Comparison of ENCODE assay signal across 16 cellular contexts in genomic region chr9:133342570-133342969, GRCh38. TPM values are rescaled to one million over a fixed set of nuclear protein-coding genes. Genes with fewer than 3 reads are reported as not detected.
A peak's percentile ranks its signal among the peaks of the same experiment; 100 is the strongest.
DNase-seq lines count a peak whose midpoint lies in the region; TF ChIP-seq lines count a peak whose summit lies in the region.
"Had no signal": no experiment of that assay in that cellular context is flagged by ENCODE, and none has a peak within 500 bp of the region (broad histone marks: within the 10 kb centered on the region; RNA-seq: fewer than 3 reads in every experiment).

No MANE protein-coding gene starts in this region.

- intact Hi-C loops in CD14-positive monocyte (cut with micrococcal nuclease) = loop anchor here in 1 of 2 donors (5.0 kb wide), 1 partner anchor 310 kb away; the partner anchor contains the start of gene GTF3C5

- H3K27ac ChIP-seq in VCaP = no peak overlapping the region
- no peak overlapping the region for H3K27ac ChIP-seq in mesendoderm (ENCODE audit: low read depth, low read length)
- no peak overlapping the region for H3K27ac ChIP-seq in neuronal stem cell (replicated peaks; ENCODE audit: low read length)
- H3K27ac ChIP-seq: colonic mucosa, thoracic aorta had no signal

- H2BK15ac ChIP-seq in mesendoderm (replicated peaks; ENCODE audit: low read depth) (no peak overlapping the region), neuronal stem cell (ENCODE audit: low read length) (no peak overlapping the region)

- no peaks in the 10 kb centered on the region for H3K27me3 ChIP-seq in mesendoderm (ENCODE audit: insufficient read depth, low read length, poor library complexity)
- no peaks in the 10 kb centered on the region for H3K27me3 ChIP-seq in neuronal stem cell (ENCODE audit: control insufficient read depth in 3 of 3, insufficient read depth in 3 of 3, low read depth in 1 of 3, low read length in 3 of 3)
- H3K27me3 ChIP-seq: colonic mucosa had no signal

- no peak overlapping the region for H2BK5ac ChIP-seq in mesendoderm (ENCODE audit: low read length)
- no peak overlapping the region for H2BK5ac ChIP-seq in neuronal stem cell (ENCODE audit: low read length)

- H2BK12ac ChIP-seq in neuronal stem cell (ENCODE audit: low read length) = no peak overlapping the region

- H3K9ac ChIP-seq in mesendoderm (ENCODE audit: low read length) (no peak overlapping the region), neuronal stem cell (ENCODE audit: low read depth, low read length, poor library complexity) (no peak overlapping the region)

- H4K5ac ChIP-seq in mesendoderm (ENCODE audit: low read length) = no peak overlapping the region

- H3K4me1 ChIP-seq in mesendoderm (ENCODE audit: control insufficient read depth, low read depth, low read length) = no peaks in the 10 kb centered on the region
- peaks cover 4 to 6% of the 10 kb centered on the region in 2 donors for H3K4me1 ChIP-seq in neuronal stem cell (ENCODE audit: control insufficient read depth in 2 of 2, insufficient read depth in 1 of 2, low read depth in 1 of 2, low read length in 2 of 2)

- H3K4me3 ChIP-seq in mesendoderm (ENCODE audit: low read length) = no peak overlapping the region
- H3K4me3 ChIP-seq in neuronal stem cell (ENCODE audit: low read length in 2 of 2) = no peak overlapping the region
- H3K4me3 ChIP-seq: colonic mucosa, skin epidermis, thoracic aorta had no signal

- H3K18ac ChIP-seq in mesendoderm (ENCODE audit: low read length) (no peak overlapping the region), neuronal stem cell (ENCODE audit: low read length) (no peak overlapping the region)

- no peaks in the 10 kb centered on the region for H3K27me3 Mint-ChIP-seq in CD14-positive monocyte (ENCODE audit: low read depth in 3 of 3)
- H3K27me3 Mint-ChIP-seq: activated CD8-positive, alpha-beta memory T cell treated with anti-CD3 and anti-CD28 coated beads, Interleukin-2, amount 10 ng/mL, durations not matched to agents 7 days and 5 days; activated naive CD8-positive, alpha-beta T cell treated with anti-CD3 and anti-CD28 coated beads, Interleukin-2, amount 10 ng/mL, durations not matched to agents 7 days and 5 days; naive thymus-derived CD8-positive, alpha-beta T cell had no signal

- H3K79me1 ChIP-seq in mesendoderm (ENCODE audit: low read length) (peaks cover 17% of the 10 kb centered on the region), neuronal stem cell (ENCODE audit: low read depth, low read length) (peaks cover 20% of the 10 kb centered on the region)

- no peaks in the 10 kb centered on the region for H3K9me3 ChIP-seq in neuronal stem cell (replicated peaks in 1 of 2; ENCODE audit: control insufficient read depth in 2 of 2, insufficient read depth in 1 of 2, low read depth in 1 of 2, low read length in 2 of 2)
- H3K9me3 ChIP-seq: colonic mucosa, thoracic aorta had no signal

- peaks cover 21% of the 10 kb centered on the region for H3K79me2 ChIP-seq in mesendoderm (ENCODE audit: control insufficient read depth, insufficient read depth, low read length)

- DNase-seq in CD14-positive monocyte (ENCODE audit: low spot score) (no peak), GM13976 (ENCODE audit: low spot score) (no peak), mesendoderm (peak; percentile 41), neuronal stem cell (ENCODE audit: low spot score) (no peak)
- DNase-seq in activated CD4-positive, CD25-positive, alpha-beta regulatory T cell (lab: John Stamatoyannopoulos, UW) = no peak
- DNase-seq in activated CD4-positive, alpha-beta T cell treated with anti-CD3 and anti-CD28 coated beads, Interleukin-2, amount 50 U/mL, for 1 hour = no peak
- DNase-seq: activated CD8-positive, alpha-beta memory T cell treated with anti-CD3 and anti-CD28 coated beads, Interleukin-2, amount 10 ng/mL, durations not matched to agents 7 days and 5 days; activated naive CD8-positive, alpha-beta T cell treated with anti-CD3 and anti-CD28 coated beads, Interleukin-2, amount 10 ng/mL, durations not matched to agents 7 days and 5 days; colonic mucosa; Karpas-422; naive thymus-derived CD8-positive, alpha-beta T cell; NCI-H2227 treated with DMSO at 0.1 percent for 48 hours; T1000 had no signal

- H4K91ac ChIP-seq in neuronal stem cell (ENCODE audit: low read depth, low read length, poor library complexity) = no peak overlapping the region

- TF ChIP-seq CTCF in CD14-positive monocyte (IDR thresholded peaks at IDR 0.05) (no peak), GM13976 (IDR thresholded peaks at IDR 0.05; ENCODE audit: borderline replicate concordance, control extremely low read depth, extremely low read depth, insufficient read depth, missing control alignments) (peak; percentile 19), VCaP (conservative IDR thresholded peaks at IDR 0.05) (0 out of 2 replicates have a peak, but pooled peaks have one; percentile 23)

- H4K8ac ChIP-seq in mesendoderm (ENCODE audit: low read depth, low read length) = no peak overlapping the region
- H4K8ac ChIP-seq in neuronal stem cell (ENCODE audit: low read depth, low read length) = no peak overlapping the region

- H3K14ac ChIP-seq in neuronal stem cell (ENCODE audit: low read length) = no peak overlapping the region

- H3K36me3 ChIP-seq in mesendoderm (ENCODE audit: control insufficient read depth, insufficient read depth, low read length) (peaks cover 14% of the 10 kb centered on the region), neuronal stem cell (replicated peaks in 1 of 2; ENCODE audit: control insufficient read depth in 2 of 2, insufficient read depth in 2 of 2, low read length in 2 of 2) (peaks cover 72 to 86% of the 10 kb centered on the region in 2 donors)

- H3K23ac ChIP-seq in mesendoderm (ENCODE audit: low read length) = no peak overlapping the region
- H3K23ac ChIP-seq in neuronal stem cell (ENCODE audit: low read depth, low read length, poor library complexity) = no peak overlapping the region

- in situ Hi-C loops in GM13976 (cut with MboI; ENCODE audit: low sequenced_read_pairs, unreplicated experiment) = no loop called here

- peaks cover 0 to 2% (median 0%) of the 10 kb centered on the region in 7 donors for H3K9me3 Mint-ChIP-seq in CD14-positive monocyte
- H3K9me3 Mint-ChIP-seq: activated naive CD8-positive, alpha-beta T cell treated with anti-CD3 and anti-CD28 coated beads, Interleukin-2, amount 10 ng/mL, durations not matched to agents 7 days and 5 days; naive thymus-derived CD8-positive, alpha-beta T cell had no signal

- no peak overlapping the region for H2BK120ac ChIP-seq in mesendoderm (ENCODE audit: low read depth, low read length)
- H2BK120ac ChIP-seq in neuronal stem cell (ENCODE audit: low read depth, low read length) = no peak overlapping the region

- H3K27ac Mint-ChIP-seq in CD14-positive monocyte = peak overlapping the region in 6 of 7 donors; percentile 25 to 93 (median 92)

- H2AK5ac ChIP-seq in mesendoderm (ENCODE audit: low read length) (no peak overlapping the region), neuronal stem cell (ENCODE audit: low read depth, low read length) (no peak overlapping the region)

- H3K4me2 ChIP-seq in mesendoderm (ENCODE audit: low read length) = no peak overlapping the region
- H3K4me2 ChIP-seq in neuronal stem cell (ENCODE audit: insufficient read depth, low read length, poor library complexity, severe bottlenecking) = no peak overlapping the region

- H3K4me1 Mint-ChIP-seq in CD14-positive monocyte = peaks cover 61% of the 10 kb centered on the region

- no CpG with 5 or more reads among the region's 11 CpGs for WGBS in mesendoderm (ENCODE audit: extremely low coverage, insufficient coverage, low lambda C conversion rate)
- no CpG with 5 or more reads among the region's 11 CpGs for WGBS in neuronal stem cell (ENCODE audit: extremely low coverage in 2 of 2, insufficient read length in 2 of 2, insufficient replicate concordance in 1 of 2), 2 donors

- no peak overlapping the region for H3K4me3 Mint-ChIP-seq in CD14-positive monocyte
- H3K4me3 Mint-ChIP-seq: activated CD8-positive, alpha-beta memory T cell treated with anti-CD3 and anti-CD28 coated beads, Interleukin-2, amount 10 ng/mL, durations not matched to agents 7 days and 5 days; activated naive CD8-positive, alpha-beta T cell treated with anti-CD3 and anti-CD28 coated beads, Interleukin-2, amount 10 ng/mL, durations not matched to agents 7 days and 5 days had no signal

- H3K36me3 Mint-ChIP-seq in CD14-positive monocyte = peaks cover 53 to 79% of the 10 kb centered on the region in 2 donors

- H3K4ac ChIP-seq in mesendoderm (ENCODE audit: low read depth, low read length) (no peak overlapping the region), neuronal stem cell (ENCODE audit: low read length) (no peak overlapping the region)

- H3K56ac ChIP-seq in mesendoderm (ENCODE audit: low read length) = no peak overlapping the region

- H2AFZ ChIP-seq in neuronal stem cell (ENCODE audit: low read length) = no peak overlapping the region

RNA-seq across cellular contexts. Expression of gene MED22, which starts 5.4 kb away (rescaled TPM):
- 1 to 10 TPM; 6.8 to 9.6 TPM for polyA plus RNA-seq in CD14-positive monocyte
- polyA plus RNA-seq in mesendoderm (2013, experiment 1 of 2) = 57.8 TPM
- 56.7 TPM for polyA plus RNA-seq in mesendoderm (2013, experiment 2 of 2)
- 34.2 TPM for polyA plus RNA-seq in neuronal stem cell (2013, experiment 1 of 2)
- 35.9 TPM for polyA plus RNA-seq in neuronal stem cell (2013, experiment 2 of 2)

RNA-seq across cellular contexts. Expression of gene RPL7A, which starts 5.4 kb away (rescaled TPM):
- polyA plus RNA-seq in CD14-positive monocyte = 100 to 1,000 TPM; 390 to 437 TPM
- 2,135 TPM for polyA plus RNA-seq in mesendoderm (2013, experiment 1 of 2)
- polyA plus RNA-seq in mesendoderm (2013, experiment 2 of 2) = 2,151 TPM
- polyA plus RNA-seq in neuronal stem cell (2013, experiment 1 of 2) = 3,338 TPM
- polyA plus RNA-seq in neuronal stem cell (2013, experiment 2 of 2) = 3,301 TPM

RNA-seq across cellular contexts. Expression of gene SURF6, which starts 6.6 kb away (rescaled TPM):
- 1 to 10 TPM in 1 of 2 donors, under 1 TPM in 1; 0.75 to 2.9 TPM for polyA plus RNA-seq in CD14-positive monocyte
- polyA plus RNA-seq in mesendoderm (2013, experiment 1 of 2) = 22.8 TPM
- 22.6 TPM for polyA plus RNA-seq in mesendoderm (2013, experiment 2 of 2)
- 11.6 TPM for polyA plus RNA-seq in neuronal stem cell (2013, experiment 1 of 2)
- polyA plus RNA-seq in neuronal stem cell (2013, experiment 2 of 2) = 11.5 TPM

RNA-seq across cellular contexts. Expression of gene SURF1, which starts 13.7 kb away (rescaled TPM):
- polyA plus RNA-seq in CD14-positive monocyte = 100 to 1,000 TPM in 1 of 2 donors, 10 to 100 TPM in 1; 98.4 to 140 TPM
- 20.4 TPM for polyA plus RNA-seq in mesendoderm (2013, experiment 1 of 2)
- polyA plus RNA-seq in mesendoderm (2013, experiment 2 of 2) = 20.1 TPM
- polyA plus RNA-seq in neuronal stem cell (2013, experiment 1 of 2) = 34.2 TPM
- 33.7 TPM for polyA plus RNA-seq in neuronal stem cell (2013, experiment 2 of 2)

RNA-seq across cellular contexts. Expression of gene SURF2, which starts 13.8 kb away (rescaled TPM):
- 10 to 100 TPM; 17.5 to 24.7 TPM for polyA plus RNA-seq in CD14-positive monocyte
- polyA plus RNA-seq in mesendoderm (2013, experiment 1 of 2) = 66.8 TPM
- polyA plus RNA-seq in mesendoderm (2013, experiment 2 of 2) = 69.9 TPM
- polyA plus RNA-seq in neuronal stem cell (2013, experiment 1 of 2) = 22.0 TPM
- polyA plus RNA-seq in neuronal stem cell (2013, experiment 2 of 2) = 22.0 TPM
